ENCODE assay signal across 11 cellular contexts in the genomic region with DNA sequence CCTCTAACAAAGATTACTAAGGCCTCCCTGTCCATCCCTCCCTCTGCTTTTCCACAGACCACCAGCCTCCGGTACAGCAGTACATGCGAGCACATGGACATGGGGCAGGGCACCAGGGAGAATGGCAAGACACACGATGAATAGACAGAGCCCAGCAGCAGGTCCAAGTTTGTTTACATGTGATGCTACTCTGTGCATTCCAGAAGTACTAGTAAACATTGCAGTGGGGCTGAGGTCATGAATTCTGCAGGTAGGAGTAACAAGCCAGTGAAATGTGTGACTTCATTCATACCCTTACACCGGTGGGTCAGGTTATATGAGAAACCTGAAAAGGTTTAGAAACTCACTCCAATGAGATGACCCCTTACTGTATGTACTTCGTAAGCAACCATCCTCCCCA.
"Had no signal": no experiment of that assay in that cellular context is flagged by ENCODE, and none has a peak within 500 bp of the region (broad histone marks: within the 10 kb centered on the region; RNA-seq: fewer than 3 reads in every experiment).

No MANE protein-coding gene starts in this region.

- H3K36me3 ChIP-seq: brain microvascular endothelial cell, left lung, sigmoid colon, uterus had no signal

- H3K9me3 ChIP-seq: left lung, uterus had no signal

- H3K4me1 ChIP-seq: left lung, sigmoid colon, uterus had no signal

- FAIRE-seq: TTC549 had no signal

- DNase-seq: activated CD4-positive, CD25-positive, alpha-beta regulatory T cell; brain microvascular endothelial cell; cerebellar nuclear complex; glutamatergic neuron; left lung; sigmoid colon; stimulated activated CD4-positive, alpha-beta T cell treated with anti-CD3 and anti-CD28 coated beads, Interleukin-12 subunit alpha, Interleukin-12 subunit beta, amount 100 ng/mL, for 4 hours; T-helper 17 cell; uterus had no signal

- H3K27me3 ChIP-seq: brain microvascular endothelial cell, sigmoid colon, uterus had no signal

- H3K27ac ChIP-seq: brain microvascular endothelial cell, left lung, sigmoid colon, uterus had no signal

- H3K4me3 ChIP-seq: left lung, sigmoid colon, uterus had no signal

- ATAC-seq: esophagus mucosa, left lung, T-helper 17 cell had no signal
